6 cellular contexts compared by ENCODE assay signal in the genomic region with DNA sequence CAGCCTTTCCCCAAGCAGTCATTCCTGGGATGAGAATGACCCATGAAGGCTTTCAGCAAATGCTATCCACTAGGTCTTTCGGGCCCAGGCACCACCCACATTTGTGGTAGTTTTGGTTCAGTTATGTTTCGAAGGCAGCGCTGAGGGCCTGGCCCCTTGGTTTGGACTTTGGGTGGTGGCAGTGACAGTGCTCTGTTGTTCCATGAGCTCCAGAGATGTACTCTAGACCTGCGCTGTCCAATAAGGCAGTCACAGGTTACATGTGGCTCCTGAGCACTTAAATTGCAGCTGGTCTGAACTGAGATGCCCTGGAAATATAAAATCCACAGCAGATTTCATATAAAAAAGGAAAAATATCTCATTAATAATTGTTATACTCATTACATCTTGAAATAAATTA.
"Had no signal": no experiment of that assay in that cellular context is flagged by ENCODE, and none has a peak within 500 bp of the region (broad histone marks: within the 10 kb centered on the region; RNA-seq: fewer than 3 reads in every experiment).

No MANE protein-coding gene starts in this region.

- H3K9me3 Mint-ChIP-seq: IgD-negative memory B cell had no signal

- H3K9ac ChIP-seq: GM23248 had no signal

- H3K36me3 ChIP-seq: HAP-1 had no signal

- H3K9me3 ChIP-seq: HAP-1 had no signal

- H3K36me3 Mint-ChIP-seq: IgD-negative memory B cell had no signal

- H3K4me3 ChIP-seq: GM23248, HAP-1 had no signal

- H3K4me3 Mint-ChIP-seq: HFFc6 had no signal

- H3K27ac ChIP-seq: HL-60 had no signal

- H3K27ac Mint-ChIP-seq: IgD-negative memory B cell had no signal

- DNase-seq: GOT3 had no signal
